Comparison of ENCODE assay signal across 19 cellular contexts in the genomic region with DNA sequence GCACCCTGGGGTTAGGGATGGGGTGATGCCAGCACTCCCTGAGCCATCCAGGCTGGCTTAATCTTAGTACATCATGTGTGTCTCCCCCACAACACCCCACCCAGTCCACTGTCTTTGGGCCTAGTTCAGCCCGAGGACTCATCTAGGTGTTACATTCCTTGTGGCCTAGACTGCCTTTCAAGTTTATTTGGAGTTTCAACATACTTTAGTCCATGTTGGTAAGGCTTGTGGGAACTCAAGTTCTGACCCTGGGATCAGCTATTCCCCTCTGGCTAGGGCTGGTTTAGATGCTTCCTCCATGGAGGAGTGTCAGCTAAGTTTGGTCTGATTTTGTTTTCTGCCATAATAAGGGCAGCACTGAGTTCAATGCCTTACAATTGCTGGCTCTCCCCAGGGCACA.
DNase-seq lines count a peak whose midpoint lies in the region; ATAC-seq, FAIRE-seq and TF ChIP-seq lines count a peak whose summit lies in the region.
"Had no signal": no experiment of that assay in that cellular context is flagged by ENCODE, and none has a peak within 500 bp of the region (broad histone marks: within the 10 kb centered on the region; RNA-seq: fewer than 3 reads in every experiment).

No MANE protein-coding gene starts in this region.

- peak; percentile 54 for FAIRE-seq in astrocyte (lab: Jason Lieb, UNC)
- FAIRE-seq: GM12891 had no signal

- no peaks in the 10 kb centered on the region for H3K27me3 Mint-ChIP-seq in astrocyte (ENCODE audit: low read depth, unreplicated experiment)
- H3K27me3 Mint-ChIP-seq in type B pancreatic cell = no peaks in the 10 kb centered on the region

- ATAC-seq in GM18870 (IDR thresholded peaks at IDR 0.05; ENCODE audit: unreplicated experiment) = no peak
- no peak for ATAC-seq in activated CD4-positive, CD25-positive, alpha-beta regulatory T cell treated with anti-CD3 and anti-CD28 coated beads, Interleukin-2, amount 50 U/mL, for 24 hours
- ATAC-seq: SK-N-SH treated with all-trans-retinoic acid at 6 μM for 48 hours had no signal

- H3K36me3 Mint-ChIP-seq in astrocyte (ENCODE audit: low read depth, unreplicated experiment) (peaks cover 6% of the 10 kb centered on the region), type B pancreatic cell (no peaks in the 10 kb centered on the region)

- H3K4me3 ChIP-seq in astrocyte (ENCODE audit: insufficient read depth, low read depth, low read length) = no peak overlapping the region
- no peak overlapping the region for H3K4me3 ChIP-seq in MG63

- H3K9me3 ChIP-seq in astrocyte (ENCODE audit: insufficient read depth, low read depth, low read length) (peaks cover 6% of the 10 kb centered on the region), MG63 (no peaks in the 10 kb centered on the region)

- TF ChIP-seq CTCF in astrocyte (IDR thresholded peaks at IDR 0.05; ENCODE audit: insufficient read depth, low read depth, low read length) (no peak), type B pancreatic cell (conservative IDR thresholded peaks at IDR 0.05) (no peak)

- H3K4me1 Mint-ChIP-seq in astrocyte (ENCODE audit: low read depth, unreplicated experiment) (peaks cover 10% of the 10 kb centered on the region), type B pancreatic cell (ENCODE audit: unreplicated experiment) (no peaks in the 10 kb centered on the region)
- H3K4me1 Mint-ChIP-seq: B cell; CD4-positive, alpha-beta memory T cell had no signal

- H3K4me3 Mint-ChIP-seq in astrocyte (ENCODE audit: unreplicated experiment) = no peak overlapping the region
- no peak overlapping the region for H3K4me3 Mint-ChIP-seq in type B pancreatic cell
- H3K4me3 Mint-ChIP-seq: B cell; CD4-positive, alpha-beta memory T cell had no signal

- H3K27me3 ChIP-seq in astrocyte (ENCODE audit: insufficient read depth, low read length) = no peaks in the 10 kb centered on the region
- no peaks in the 10 kb centered on the region for H3K27me3 ChIP-seq in MG63

- no peaks in the 10 kb centered on the region for H4K20me1 ChIP-seq in astrocyte (ENCODE audit: insufficient read depth, low read length)

- no peak overlapping the region for H2AFZ ChIP-seq in astrocyte (ENCODE audit: low read depth, low read length)

- DNase-seq in ELF-1 (ENCODE audit: low read depth, low spot score) (peak; percentile 35), astrocyte (ENCODE audit: low read depth) (no peak), iris pigment epithelial cell (ENCODE audit: low read depth) (peak; percentile 16), type B pancreatic cell (ENCODE audit: extremely low spot score, unreplicated experiment) (no peak), MG63 (no peak)
- DNase-seq: Calu3; CD4-positive, alpha-beta memory T cell; GF-D8; NCI-H1417; NCI-H187 treated with DMSO at 0.1 percent for 48 hours; NCI-H446; NCI-H69; NK-92 treated with Interleukin-12 subunit alpha and Interleukin-12 subunit beta, amount 100 ng/mL, for 24 hours; SHP77 treated with DMSO at 0.1 percent for 48 hours had no signal

- H3K4me1 ChIP-seq in astrocyte (ENCODE audit: insufficient read depth, low read length) = no peaks in the 10 kb centered on the region

- H3K36me3 ChIP-seq in astrocyte (ENCODE audit: insufficient read depth, low read length) (no peaks in the 10 kb centered on the region), MG63 (no peaks in the 10 kb centered on the region)

- no peak overlapping the region for H3K27ac Mint-ChIP-seq in astrocyte (ENCODE audit: unreplicated experiment)
- H3K27ac Mint-ChIP-seq in type B pancreatic cell = peak overlapping the region; percentile 39
- H3K27ac Mint-ChIP-seq: B cell; CD4-positive, alpha-beta memory T cell had no signal

- H3K79me2 ChIP-seq in astrocyte (ENCODE audit: insufficient read depth, low read length) = no peaks in the 10 kb centered on the region

- no peak overlapping the region for H3K4me2 ChIP-seq in astrocyte (ENCODE audit: low read length)

- H3K9ac ChIP-seq in astrocyte (ENCODE audit: low read length) = no peak overlapping the region

- no peak overlapping the region for H3K27ac ChIP-seq in astrocyte (ENCODE audit: low read depth, low read length)

- H3K9me3 Mint-ChIP-seq in astrocyte (ENCODE audit: unreplicated experiment) = peaks cover 38% of the 10 kb centered on the region
- H3K9me3 Mint-ChIP-seq in type B pancreatic cell = peaks cover 27% of the 10 kb centered on the region

Comparison
In these comparisons a context has a peak if more than half of its experiments do, and no peak if none do; other contexts are left out.
1. DNase-seq: peak in ELF-1 (single experiment) and iris pigment epithelial cell (single experiment); none in astrocyte (single experiment), type B pancreatic cell (single experiment) and MG63 (single experiment).